In the genomic region with DNA sequence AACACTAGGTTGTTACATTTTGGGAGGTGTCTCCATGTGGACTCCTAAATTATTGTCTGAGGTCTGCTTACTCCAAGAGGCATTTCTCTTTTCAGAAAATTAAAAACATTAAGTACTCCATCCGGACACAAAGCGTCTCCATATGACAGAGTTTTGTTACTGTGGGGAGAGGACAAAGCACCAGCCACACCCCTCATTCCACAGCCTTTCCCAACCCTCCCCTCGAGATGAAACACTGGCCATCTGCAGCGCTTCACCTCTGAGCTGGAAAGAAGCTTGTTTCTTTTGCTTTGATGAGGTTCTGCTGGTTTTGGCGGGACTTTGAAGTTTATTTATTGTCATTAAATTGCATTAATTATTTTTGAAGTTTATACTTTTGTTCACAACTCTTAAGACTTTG, we compare ENCODE assay signal across 17 cellular contexts. TPM values are rescaled to one million over a fixed set of nuclear protein-coding genes. Genes with fewer than 3 reads are reported as not detected.
A peak's percentile ranks its signal among the peaks of the same experiment; 100 is the strongest.
DNase-seq lines count a peak whose midpoint lies in the region; ATAC-seq and TF ChIP-seq lines count a peak whose summit lies in the region.
"Had no signal": no experiment of that assay in that cellular context is flagged by ENCODE, and none has a peak within 500 bp of the region (broad histone marks: within the 10 kb centered on the region; RNA-seq: fewer than 3 reads in every experiment).

No MANE protein-coding gene starts in this region.

- ATAC-seq in activated CD8-positive, alpha-beta T cell treated with anti-CD3 and anti-CD28 coated beads, Interleukin-2, amount 10 ng/mL, durations not matched to agents 7 days and 5 days = no peak

- H3K4me2 ChIP-seq in BLaER1 (peak overlapping the region; percentile 42), osteoblast (ENCODE audit: insufficient read depth, low read length) (peak overlapping the region; percentile 69)

- H3K27ac ChIP-seq in BLaER1 = no peak overlapping the region
- no peak overlapping the region for H3K27ac ChIP-seq in osteoblast (ENCODE audit: low read depth, low read length)

- H3K27ac Mint-ChIP-seq in activated naive CD4-positive, alpha-beta T cell treated with anti-CD3 and anti-CD28 coated beads, Interleukin-2, amount 10 ng/mL, durations not matched to agents 7 days and 5 days = no peak overlapping the region
- H3K27ac Mint-ChIP-seq in activated CD8-positive, alpha-beta T cell treated with anti-CD3 and anti-CD28 coated beads, Interleukin-2, amount 10 ng/mL, durations not matched to agents 7 days and 5 days = no peak overlapping the region
- H3K27ac Mint-ChIP-seq: memory B cell had no signal

- POLR2A ChIA-PET in activated CD8-positive, alpha-beta T cell treated with anti-CD3 and anti-CD28 coated beads, Interleukin-2, amount 10 ng/mL, durations not matched to agents 7 days and 5 days (lab: Charles Lee) = no interaction called here

- DNase-seq in MG63 (peak; percentile 54), ecto neural progenitor cell (ENCODE audit: low spot score) (peak; percentile 47), osteoblast (ENCODE audit: insufficient read length, low spot score, missing footprints) (peak; percentile 44), NCI-H1105 treated with DMSO at 0.1 percent for 48 hours (lab: John Stamatoyannopoulos, UW) (no peak)
- DNase-seq in activated naive CD4-positive, alpha-beta T cell treated with anti-CD3 and anti-CD28 coated beads, Interleukin-2, amount 10 ng/mL, durations not matched to agents 7 days and 5 days = no peak
- DNase-seq in activated CD8-positive, alpha-beta T cell treated with anti-CD3 and anti-CD28 coated beads, Interleukin-2, amount 10 ng/mL, durations not matched to agents 7 days and 5 days = no peak
- no peak for DNase-seq in activated CD4-positive, alpha-beta T cell treated with anti-CD3 and anti-CD28 coated beads for 1 hour
- DNase-seq: activated CD4-positive, alpha-beta T cell treated with anti-CD3 and anti-CD28 coated beads, Interleukin-2, amount 50 U/mL, for 4 hours; EL; IMR-90; NCI-H1694; NCI-H774; T1000 had no signal

- H4K20me1 ChIP-seq in BLaER1 = no peaks in the 10 kb centered on the region
- H4K20me1 ChIP-seq in osteoblast (ENCODE audit: insufficient read depth, low read length) = no peaks in the 10 kb centered on the region

- H3K36me3 Mint-ChIP-seq in activated naive CD4-positive, alpha-beta T cell treated with anti-CD3 and anti-CD28 coated beads, Interleukin-2, amount 10 ng/mL, durations not matched to agents 7 days and 5 days = peaks cover 4% of the 10 kb centered on the region
- no peaks in the 10 kb centered on the region for H3K36me3 Mint-ChIP-seq in activated CD8-positive, alpha-beta T cell treated with anti-CD3 and anti-CD28 coated beads, Interleukin-2, amount 10 ng/mL, durations not matched to agents 7 days and 5 days (ENCODE audit: low read depth)

- H3K9ac ChIP-seq in BLaER1 = no peak overlapping the region

- H3K4me1 ChIP-seq in BLaER1 = peaks cover 68% of the 10 kb centered on the region
- H3K4me1 ChIP-seq in osteoblast (ENCODE audit: insufficient read depth, low read length) = peaks cover 7% of the 10 kb centered on the region

- CTCF ChIA-PET in activated naive CD4-positive, alpha-beta T cell treated with anti-CD3 and anti-CD28 coated beads, Interleukin-2, amount 10 ng/mL, durations not matched to agents 7 days and 5 days (lab: Charles Lee) = interaction anchor here (1.1 kb wide), 1 partner anchor 57 kb away, joined by 3 read pairs; no protein-coding TSS in a partner anchor
- CTCF ChIA-PET in activated CD8-positive, alpha-beta T cell treated with anti-CD3 and anti-CD28 coated beads, Interleukin-2, amount 10 ng/mL, durations not matched to agents 7 days and 5 days (lab: Charles Lee) = interaction anchor here (0.9 kb wide), 1 partner anchor 10 kb away, joined by 3 read pairs; no protein-coding TSS in a partner anchor

- no peaks in the 10 kb centered on the region for H3K79me2 ChIP-seq in osteoblast (ENCODE audit: insufficient read depth, low read length)

- no peaks in the 10 kb centered on the region for H3K27me3 ChIP-seq in BLaER1
- H3K27me3 ChIP-seq in MG63 = no peaks in the 10 kb centered on the region
- peaks cover 16% of the 10 kb centered on the region for H3K27me3 ChIP-seq in osteoblast (ENCODE audit: insufficient read depth, low read length)
- H3K27me3 ChIP-seq: upper lobe of left lung had no signal

- H3K4me3 Mint-ChIP-seq in activated naive CD4-positive, alpha-beta T cell treated with anti-CD3 and anti-CD28 coated beads, Interleukin-2, amount 10 ng/mL, durations not matched to agents 7 days and 5 days = no peak overlapping the region
- no peak overlapping the region for H3K4me3 Mint-ChIP-seq in activated CD8-positive, alpha-beta T cell treated with anti-CD3 and anti-CD28 coated beads, Interleukin-2, amount 10 ng/mL, durations not matched to agents 7 days and 5 days
- H3K4me3 Mint-ChIP-seq: memory B cell had no signal

- H3K36me3 ChIP-seq in BLaER1 = no peaks in the 10 kb centered on the region
- H3K36me3 ChIP-seq in MG63 = no peaks in the 10 kb centered on the region
- no peaks in the 10 kb centered on the region for H3K36me3 ChIP-seq in osteoblast (ENCODE audit: insufficient read depth, low read length)
- H3K36me3 ChIP-seq: upper lobe of left lung had no signal

- peaks cover 43% of the 10 kb centered on the region for H3K27me3 Mint-ChIP-seq in activated naive CD4-positive, alpha-beta T cell treated with anti-CD3 and anti-CD28 coated beads, Interleukin-2, amount 10 ng/mL, durations not matched to agents 7 days and 5 days
- H3K27me3 Mint-ChIP-seq in activated CD8-positive, alpha-beta T cell treated with anti-CD3 and anti-CD28 coated beads, Interleukin-2, amount 10 ng/mL, durations not matched to agents 7 days and 5 days (ENCODE audit: low read depth) = peaks cover 15% of the 10 kb centered on the region

- H3K9me3 ChIP-seq in BLaER1 = peaks cover 18% of the 10 kb centered on the region
- peaks cover 22% of the 10 kb centered on the region for H3K9me3 ChIP-seq in MG63
- no peaks in the 10 kb centered on the region for H3K9me3 ChIP-seq in osteoblast (ENCODE audit: low read depth, low read length)
- H3K9me3 ChIP-seq: upper lobe of left lung had no signal

- H3K4me3 ChIP-seq in BLaER1 (no peak overlapping the region), MG63 (no peak overlapping the region), osteoblast (ENCODE audit: insufficient read depth, low read length) (peak overlapping the region; percentile 54)
- H3K4me3 ChIP-seq: upper lobe of left lung had no signal

- peaks cover 52% of the 10 kb centered on the region for H3K4me1 Mint-ChIP-seq in activated naive CD4-positive, alpha-beta T cell treated with anti-CD3 and anti-CD28 coated beads, Interleukin-2, amount 10 ng/mL, durations not matched to agents 7 days and 5 days
- peaks cover 48% of the 10 kb centered on the region for H3K4me1 Mint-ChIP-seq in activated CD8-positive, alpha-beta T cell treated with anti-CD3 and anti-CD28 coated beads, Interleukin-2, amount 10 ng/mL, durations not matched to agents 7 days and 5 days (ENCODE audit: low read depth)

- H3K9me3 Mint-ChIP-seq in activated naive CD4-positive, alpha-beta T cell treated with anti-CD3 and anti-CD28 coated beads, Interleukin-2, amount 10 ng/mL, durations not matched to agents 7 days and 5 days = peaks cover 4% of the 10 kb centered on the region
- no peaks in the 10 kb centered on the region for H3K9me3 Mint-ChIP-seq in activated CD8-positive, alpha-beta T cell treated with anti-CD3 and anti-CD28 coated beads, Interleukin-2, amount 10 ng/mL, durations not matched to agents 7 days and 5 days (ENCODE audit: insufficient read depth)

- TF ChIP-seq CTCF in osteoblast (IDR thresholded peaks at IDR 0.05; ENCODE audit: extremely low read depth, low read depth, low read length) = no peak

- H2AFZ ChIP-seq in osteoblast (ENCODE audit: low read length) = no peak overlapping the region

RNA-seq across cellular contexts. Expression of gene NKD2, which starts 27.7 kb away (rescaled TPM):
- total RNA-seq in MG63 (2014; rRNA removed; shearing (Covaris generic); ENCODE audit: low replicate concordance) = 3.4 and 5.7 TPM in 2 replicates
- total RNA-seq in osteoblast = under 0.01 TPM in 1 of 2 replicates, not detected in the other
- 1 to 10 TPM; 1.3 to 3.2 TPM for total RNA-seq in activated CD8-positive, alpha-beta T cell treated with anti-CD3 and anti-CD28 coated beads, Interleukin-2, amount 10 ng/mL, durations not matched to agents 7 days and 5 days
- total RNA-seq: IMR-90, osteocyte had no signal

Comparison
In these comparisons a context has a peak if more than half of its experiments do, and no peak if none do; other contexts are left out.
1. DNase-seq: peak in MG63 (single experiment), ecto neural progenitor cell (single experiment) and osteoblast (single experiment); none in NCI-H1105 treated with DMSO at 0.1 percent for 48 hours (single experiment), activated naive CD4-positive, alpha-beta T cell treated with anti-CD3 and anti-CD28 coated beads, Interleukin-2, amount 10 ng/mL, durations not matched to agents 7 days and 5 days (single experiment), activated CD8-positive, alpha-beta T cell treated with anti-CD3 and anti-CD28 coated beads, Interleukin-2, amount 10 ng/mL, durations not matched to agents 7 days and 5 days (single experiment) and activated CD4-positive, alpha-beta T cell treated with anti-CD3 and anti-CD28 coated beads for 1 hour (single experiment).